8 cellular contexts compared by ENCODE assay signal in the genomic region with DNA sequence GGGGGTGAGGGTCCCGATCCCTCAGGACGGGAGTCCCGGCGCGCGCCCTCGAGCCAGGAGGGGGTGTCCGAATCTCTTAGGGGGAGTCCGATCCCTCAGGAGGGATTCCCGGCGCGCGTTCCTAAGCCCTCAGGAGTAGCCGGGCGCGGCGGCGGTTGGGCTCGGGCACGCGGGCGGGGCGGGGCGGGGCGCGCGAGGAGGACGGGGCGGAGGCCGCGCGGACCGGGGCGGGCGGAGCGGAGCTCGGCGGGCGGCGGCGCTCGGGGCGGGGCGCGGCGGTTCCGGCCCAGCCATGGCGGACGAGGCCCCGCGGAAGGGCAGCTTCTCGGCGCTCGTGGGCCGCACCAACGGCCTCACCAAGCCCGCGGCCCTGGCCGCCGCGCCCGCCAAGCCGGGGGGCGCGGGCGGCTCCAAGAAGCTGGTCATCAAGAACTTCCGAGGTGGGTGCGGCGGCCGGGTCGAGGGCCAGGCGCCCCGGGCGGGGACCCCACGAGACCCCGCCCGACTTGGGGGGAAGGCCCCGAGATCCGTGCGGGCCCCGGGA.
A peak's percentile ranks its signal among the peaks of the same experiment; 100 is the strongest.
DNase-seq lines count a peak whose midpoint lies in the region; ATAC-seq and TF ChIP-seq lines count a peak whose summit lies in the region.

A gene (plus strand): TSS at position 278 of the 544 bp plus-strand sequence. CDS start 15 bp downstream, at position 293.

- peak; percentile 34 for ATAC-seq in HG02623 (IDR thresholded peaks at IDR 0.05; ENCODE audit: unreplicated experiment)

- DNase-seq in NCI-H2029 (lab: John Stamatoyannopoulos, UW) (peak; percentile 29), NCI-H2029 treated with DMSO at 0.1 percent for 48 hours (lab: John Stamatoyannopoulos, UW) (no peak), NCI-H1105 treated with DMSO at 0.1 percent for 48 hours (lab: John Stamatoyannopoulos, UW) (peak; percentile 73), cardiac fibroblast (ENCODE audit: low read depth in 2 of 2) (peak; percentile 73 to 77), iris pigment epithelial cell (ENCODE audit: low read depth) (peak; percentile 75)
- peak; percentile 46 to 73 (median 50) for DNase-seq in stimulated activated CD4-positive, alpha-beta T cell treated with anti-CD3 and anti-CD28 coated beads, Interleukin-12 subunit alpha, Interleukin-12 subunit beta, amount 100 ng/mL, for 48 hours (ENCODE audit: low read depth in 2 of 3, low spot score in 1 of 3)

- H3K4me3 ChIP-seq in WI38 (ENCODE audit: low read depth, low read length): peak within 1 kb of the TSS; percentile 88
- peak within 1 kb of the TSS; percentile 73 to 90 for H3K4me3 ChIP-seq in cardiac fibroblast (replicated peaks in 1 of 2; ENCODE audit: low read depth in 2 of 2, low read length in 2 of 2)

- TF ChIP-seq CTCF in WI38 (IDR thresholded peaks at IDR 0.05; ENCODE audit: low read depth, low read length) (no peak), cardiac fibroblast (IDR thresholded peaks at IDR 0.05; ENCODE audit: low read depth, low read length) (no peak)
